1 cellular context compared by ENCODE assay signal in the genomic region with DNA sequence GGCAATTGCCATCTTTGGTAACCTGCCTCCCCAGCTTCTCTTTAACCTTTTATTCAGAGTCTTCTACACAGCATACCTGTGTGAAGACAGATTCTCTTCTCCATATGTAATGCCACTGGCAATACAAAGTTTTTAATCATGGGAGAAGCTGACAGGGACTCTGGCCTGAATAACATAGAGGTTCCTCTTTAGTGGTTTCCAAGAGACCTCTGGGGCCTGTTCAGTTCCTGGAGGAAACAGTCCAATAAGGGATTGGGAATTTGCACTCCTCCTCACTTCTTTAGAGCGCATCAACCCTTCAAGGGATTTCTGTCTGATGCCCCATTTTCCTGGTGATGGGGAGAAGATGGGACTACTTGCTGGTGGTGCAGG.
TF ChIP-seq lines count a peak whose summit lies in the region.

No MANE protein-coding gene starts in this region.

TF ChIP-seq in GM23338, 12 proteins besides CTCF, POLR2A, EP300 and RAD21 (continued from another document):
- TF ChIP-seq ZNF462 (CRISPR knock-in tag; IDR thresholded peaks at IDR 0.05): no peak
